14 cellular contexts compared by ENCODE assay signal in genomic region chr3:182716114-182716688, GRCh38.
A peak's percentile ranks its signal among the peaks of the same experiment; 100 is the strongest.
DNase-seq lines count a peak whose midpoint lies in the region; ATAC-seq, FAIRE-seq and TF ChIP-seq lines count a peak whose summit lies in the region.
"Had no signal": no experiment of that assay in that cellular context is flagged by ENCODE, and none has a peak within 500 bp of the region (broad histone marks: within the 10 kb centered on the region; RNA-seq: fewer than 3 reads in every experiment).

No MANE protein-coding gene starts in this region.

- H2BK120ac ChIP-seq in mesendoderm (ENCODE audit: low read depth, low read length): no peak overlapping the region

- peaks cover 6% of the 10 kb centered on the region for H3K4me1 ChIP-seq in mesendoderm (ENCODE audit: control insufficient read depth, low read depth, low read length)
- no peaks in the 10 kb centered on the region for H3K4me1 ChIP-seq in small intestine (ENCODE audit: control insufficient read depth in 2 of 2, insufficient read depth in 1 of 2, low read depth in 1 of 2, low read length in 1 of 2)

- DNase-seq in mesendoderm: peak; percentile 93
- DNase-seq in coronary artery (ENCODE audit: low spot score): no peak
- DNase-seq in stimulated activated naive CD4-positive, alpha-beta T cell treated with Interleukin-2 at 50 U/mL for 16 hours (lab: John Stamatoyannopoulos, UW): no peak
- no peak for DNase-seq in small intestine
- DNase-seq in NCI-H2227 treated with DMSO at 0.1 percent for 48 hours (lab: John Stamatoyannopoulos, UW): no peak
- DNase-seq: amniotic stem cell; DMS53; esophagus squamous epithelium; stimulated activated naive CD4-positive, alpha-beta T cell had no signal

- H3K18ac ChIP-seq in mesendoderm (ENCODE audit: low read length): peak overlapping the region; percentile 64

- ATAC-seq in GM18909 (IDR thresholded peaks at IDR 0.05; ENCODE audit: poor library complexity, unreplicated experiment) (peak; percentile 49), GM21576 (IDR thresholded peaks at IDR 0.05; ENCODE audit: unreplicated experiment) (peak; percentile 43), HG03378 (IDR thresholded peaks at IDR 0.05; ENCODE audit: unreplicated experiment) (peak; percentile 50)
- ATAC-seq: left lobe of liver had no signal

- H3K79me2 ChIP-seq in mesendoderm (ENCODE audit: control insufficient read depth, insufficient read depth, low read length): no peaks in the 10 kb centered on the region

- WGBS in mesendoderm (ENCODE audit: extremely low coverage, insufficient coverage, low lambda C conversion rate): no CpG with 5 or more reads among the region's 1 CpG
- 4 to 18% (median 14%) methylated on average over 1 of the region's 1 CpG for WGBS in small intestine, 3 donors

- H3K27ac ChIP-seq in mesendoderm (ENCODE audit: low read depth, low read length): peak overlapping the region; percentile 48
- H3K27ac ChIP-seq in coronary artery: no peak overlapping the region
- H3K27ac ChIP-seq in small intestine (ENCODE audit: low read depth in 1 of 2, low read length in 1 of 2): peak overlapping the region in 1 of 2 donors; percentile 17
- H3K27ac ChIP-seq: esophagus squamous epithelium, skin epidermis had no signal

- H2AK5ac ChIP-seq in mesendoderm (ENCODE audit: low read length): no peak overlapping the region

- TF ChIP-seq CTCF in coronary artery (IDR thresholded peaks at IDR 0.05): no peak

- no peak overlapping the region for H3K56ac ChIP-seq in mesendoderm (ENCODE audit: low read length)

- no peaks in the 10 kb centered on the region for H3K79me1 ChIP-seq in mesendoderm (ENCODE audit: low read length)

- H3K9ac ChIP-seq in mesendoderm (ENCODE audit: low read length): no peak overlapping the region

- H3K4ac ChIP-seq in mesendoderm (ENCODE audit: low read depth, low read length): no peak overlapping the region

- H3K23ac ChIP-seq in mesendoderm (ENCODE audit: low read length): no peak overlapping the region

- no peak overlapping the region for H4K8ac ChIP-seq in mesendoderm (ENCODE audit: low read depth, low read length)

- H3K36me3 ChIP-seq in mesendoderm (ENCODE audit: control insufficient read depth, insufficient read depth, low read length): no peaks in the 10 kb centered on the region
- no peaks in the 10 kb centered on the region for H3K36me3 ChIP-seq in small intestine (ENCODE audit: control insufficient read depth in 2 of 2, insufficient read depth in 2 of 2, low read length in 2 of 2)
- H3K36me3 ChIP-seq: esophagus squamous epithelium had no signal

- H3K9me3 ChIP-seq in small intestine (ENCODE audit: control insufficient read depth, low read depth): no peaks in the 10 kb centered on the region
- H3K9me3 ChIP-seq: esophagus squamous epithelium had no signal

- no peak overlapping the region for H2BK15ac ChIP-seq in mesendoderm (replicated peaks; ENCODE audit: low read depth)

- H4K5ac ChIP-seq in mesendoderm (ENCODE audit: low read length): no peak overlapping the region

- H3K4me2 ChIP-seq in mesendoderm (ENCODE audit: low read length): no peak overlapping the region

- FAIRE-seq in small intestine (lab: Jason Lieb, UNC): no peak

- no peaks in the 10 kb centered on the region for H3K27me3 ChIP-seq in mesendoderm (ENCODE audit: insufficient read depth, low read length, poor library complexity)
- no peaks in the 10 kb centered on the region for H3K27me3 ChIP-seq in small intestine (ENCODE audit: control insufficient read depth in 2 of 2, insufficient read depth in 2 of 2, low read length in 2 of 2)
- H3K27me3 ChIP-seq: esophagus squamous epithelium had no signal

- H2BK5ac ChIP-seq in mesendoderm (ENCODE audit: low read length): no peak overlapping the region

- H3K4me3 ChIP-seq in mesendoderm (ENCODE audit: low read length): no peak overlapping the region
- H3K4me3 ChIP-seq in coronary artery: no peak overlapping the region
- no peak overlapping the region for H3K4me3 ChIP-seq in small intestine (ENCODE audit: low read depth in 1 of 2, low read length in 2 of 2)
- H3K4me3 ChIP-seq: esophagus squamous epithelium, skin epidermis had no signal
